ENCODE assay signal across 17 cellular contexts in the genomic region with DNA sequence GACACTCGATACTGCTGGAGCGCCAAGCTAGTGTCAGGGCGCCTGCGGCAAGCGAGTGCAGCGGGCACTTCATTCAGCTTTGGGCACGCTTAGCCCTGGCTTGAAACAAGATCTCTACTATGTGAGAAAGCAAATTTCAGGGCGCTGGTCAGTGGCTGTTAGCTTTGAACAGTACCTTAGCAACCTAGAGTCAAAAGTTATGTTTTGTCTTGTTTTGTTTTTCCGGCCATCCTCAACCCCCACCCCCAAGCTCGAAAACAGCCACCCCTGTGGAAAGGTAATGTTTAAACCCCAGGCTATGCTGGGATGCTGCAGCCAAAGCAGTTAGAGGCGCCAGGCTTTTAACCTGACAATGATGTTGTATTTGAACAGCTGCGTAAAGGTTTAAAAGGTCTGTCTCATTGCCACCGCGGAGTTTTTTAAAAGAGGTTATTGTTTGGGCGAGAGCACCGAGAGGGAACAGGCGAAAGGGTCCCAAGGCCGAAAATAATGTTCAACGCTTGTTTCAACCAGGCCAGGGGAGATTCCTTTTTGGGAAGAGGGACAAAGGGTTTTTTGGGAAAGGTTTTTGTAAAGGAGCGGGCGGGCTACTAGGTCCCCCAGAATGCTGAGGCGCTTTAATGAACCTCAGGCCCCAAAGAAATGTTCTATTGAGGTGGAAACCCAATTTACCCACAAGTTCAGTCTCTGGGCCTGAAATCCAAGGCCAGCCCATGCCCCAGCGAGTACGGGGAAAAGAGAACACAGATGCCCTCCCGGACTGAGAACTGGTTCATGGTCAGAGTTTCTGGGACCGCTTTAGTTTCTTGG.
DNase-seq lines count a peak whose midpoint lies in the region; ATAC-seq and TF ChIP-seq lines count a peak whose summit lies in the region.
"Had no signal": no experiment of that assay in that cellular context is flagged by ENCODE, and none has a peak within 500 bp of the region (broad histone marks: within the 10 kb centered on the region; RNA-seq: fewer than 3 reads in every experiment).

No MANE protein-coding gene starts in this region.

- H3K4me1 Mint-ChIP-seq in nephron progenitor cell, result peaks cover 95% of the 10 kb centered on the region

- no peak for TF ChIP-seq CTCF in RWPE2 (IDR thresholded peaks at IDR 0.05; ENCODE audit: poor library complexity, severe bottlenecking)
- no peak for TF ChIP-seq CTCF in nephron progenitor cell (IDR thresholded peaks at IDR 0.05)

- peak overlapping the region; percentile 91 for H3K27ac Mint-ChIP-seq in nephron progenitor cell
- H3K27ac Mint-ChIP-seq: activated T-helper 1 cell treated with anti-CD3 and anti-CD28 coated beads, Interleukin-12 subunit alpha, Interleukin-12 subunit beta, Interleukin-2, Interleukin-4 antibody, amounts not matched to agents 30 ng/mL and 10 ng/mL and 1 ng/mL, durations not matched to agents 14 hours and 24 hours and 36 hours; B cell; immature natural killer cell had no signal

- no peaks in the 10 kb centered on the region for H3K27me3 ChIP-seq in RWPE2 (ENCODE audit: insufficient read depth, poor library complexity, severe bottlenecking)

- no peaks in the 10 kb centered on the region for H3K9me3 Mint-ChIP-seq in nephron progenitor cell
- H3K9me3 Mint-ChIP-seq: central memory CD8-positive, alpha-beta T cell had no signal

- peak; percentile 30; the same call in 2 of the 3 replicates for ATAC-seq in RWPE2 (ENCODE audit: low read depth)
- no peak for ATAC-seq in HG03378 (IDR thresholded peaks at IDR 0.05; ENCODE audit: unreplicated experiment)

- H3K4me1 ChIP-seq in RWPE2 (ENCODE audit: insufficient read depth, poor library complexity, severe bottlenecking), result peaks cover 6% of the 10 kb centered on the region

- DNase-seq in ELF-1 (ENCODE audit: low read depth, low spot score) (peak; percentile 39), NCI-H2081 (lab: John Stamatoyannopoulos, UW) (peak; percentile 83 to 95), RWPE2 (ENCODE audit: low spot score) (no peak), nephron progenitor cell (no peak), kidney glomerular epithelial cell (lab: John Stamatoyannopoulos, UW) (no peak), NCI-H524 (lab: John Stamatoyannopoulos, UW) (no peak)
- DNase-seq: activated CD4-positive, alpha-beta T cell treated with anti-CD3 and anti-CD28 coated beads, Interleukin-2, amount 50 U/mL, for 4 hours; immature natural killer cell; NCI-H1048; occipital lobe; stimulated activated CD4-positive, alpha-beta T cell treated with anti-CD3 and anti-CD28 coated beads, Interleukin-4, amount 100 ng/mL, for 4 hours had no signal

- no peak overlapping the region for H3K4me3 ChIP-seq in RWPE2 (ENCODE audit: severe bottlenecking)
- H3K4me3 ChIP-seq: SK-N-MC, upper lobe of left lung had no signal

- peaks cover 52% of the 10 kb centered on the region for H3K36me3 ChIP-seq in RWPE2 (ENCODE audit: low read depth)
- H3K36me3 ChIP-seq: upper lobe of left lung had no signal

- no peaks in the 10 kb centered on the region for H3K36me3 Mint-ChIP-seq in nephron progenitor cell (ENCODE audit: low read depth)

- no peaks in the 10 kb centered on the region for H3K9me3 ChIP-seq in RWPE2 (ENCODE audit: severe bottlenecking)
- H3K9me3 ChIP-seq: upper lobe of left lung had no signal

- H3K4me3 Mint-ChIP-seq in nephron progenitor cell, result peak overlapping the region; percentile 86
- H3K4me3 Mint-ChIP-seq: activated T-helper 1 cell treated with anti-CD3 and anti-CD28 coated beads, Interleukin-12 subunit alpha, Interleukin-12 subunit beta, Interleukin-2, Interleukin-4 antibody, amounts not matched to agents 30 ng/mL and 10 ng/mL and 1 ng/mL, durations not matched to agents 14 hours and 24 hours and 36 hours; B cell; central memory CD8-positive, alpha-beta T cell; immature natural killer cell had no signal

- peaks cover 90% of the 10 kb centered on the region for H3K27me3 Mint-ChIP-seq in nephron progenitor cell (ENCODE audit: low read depth, poor library complexity)

- peak overlapping the region; percentile 22 for H3K27ac ChIP-seq in RWPE2 (ENCODE audit: poor library complexity, severe bottlenecking)
- H3K27ac ChIP-seq: SK-N-MC, upper lobe of left lung had no signal

Comparison
In these comparisons a context has a peak if more than half of its experiments do, and no peak if none do; other contexts are left out.
1. DNase-seq: peak in ELF-1 (single experiment) and NCI-H2081 (2 of 2); none in RWPE2 (single experiment), nephron progenitor cell (single experiment), kidney glomerular epithelial cell (single experiment) and NCI-H524 (0 of 2).